ENCODE assay signal across 19 cellular contexts in the genomic region with DNA sequence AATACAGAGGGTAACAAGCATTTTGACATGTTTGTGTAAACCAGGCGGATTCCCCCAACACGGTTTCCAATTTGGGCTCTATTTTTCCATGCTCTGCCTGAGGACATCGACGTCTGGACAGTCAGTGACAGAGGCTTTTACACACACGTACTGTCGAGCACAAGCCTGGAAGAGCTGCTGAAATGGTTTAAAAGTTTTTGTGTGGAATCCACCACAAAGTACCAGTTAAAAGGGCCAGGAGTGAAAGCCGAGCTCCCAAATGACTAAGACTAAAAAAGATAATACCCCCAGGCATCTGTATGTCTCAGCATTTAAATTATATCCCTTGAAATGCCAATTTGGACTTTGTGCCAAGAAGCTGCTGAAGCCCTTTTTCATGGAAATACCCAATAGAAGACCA.
DNase-seq lines count a peak whose midpoint lies in the region; ATAC-seq and TF ChIP-seq lines count a peak whose summit lies in the region.
"Had no signal": no experiment of that assay in that cellular context is flagged by ENCODE, and none has a peak within 500 bp of the region (broad histone marks: within the 10 kb centered on the region; RNA-seq: fewer than 3 reads in every experiment).

No MANE protein-coding gene starts in this region.

- ATAC-seq in HG02798 (IDR thresholded peaks at IDR 0.05; ENCODE audit: poor library complexity, unreplicated experiment) (no peak), GM18867 (IDR thresholded peaks at IDR 0.05; ENCODE audit: unreplicated experiment) (no peak), omental fat pad (ENCODE audit: low FRiP score) (no peak)
- ATAC-seq: K562, Panc1 had no signal

- POLR2A ChIA-PET in HEK293 (lab: Yijun Ruan, JAX), result interaction anchor here (0.6 kb wide), 1 partner anchor 582 kb away, joined by 3 read pairs; no protein-coding TSS in a partner anchor
- POLR2A ChIA-PET in RWPE1 (lab: Yijun Ruan, JAX; ENCODE audit: low non-redundant PET), result no interaction called here

- no peaks in the 10 kb centered on the region for H3K79me2 ChIP-seq in Karpas-422 (ENCODE audit: low read length)

- no peaks in the 10 kb centered on the region for H3K36me3 ChIP-seq in HEK293 (ENCODE audit: control insufficient read depth in 2 of 2, insufficient read depth in 1 of 2, low read length in 2 of 2)
- no peaks in the 10 kb centered on the region for H3K36me3 ChIP-seq in Karpas-422 (ENCODE audit: insufficient read depth, low read length)

- H3K27ac ChIP-seq in HEK293 (ENCODE audit: extremely low read depth, low read depth, low read length) (no peak overlapping the region), RWPE1 (no peak overlapping the region), Karpas-422 (ENCODE audit: low read length) (no peak overlapping the region)
- H3K27ac ChIP-seq: HL-60 had no signal

- CTCF ChIA-PET in HEK293 (lab: Yijun Ruan, JAX) (no interaction called here), RWPE1 (lab: Yijun Ruan, JAX) (no interaction called here)

- DNase-seq in COLO829 (ENCODE audit: low spot score), result peak; percentile 59
- DNase-seq in RWPE1 (ENCODE audit: low spot score), result peak; percentile 15
- peak; percentile 52 for DNase-seq in foreskin melanocyte
- DNase-seq in Karpas-422, result no peak
- no peak for DNase-seq in omental fat pad (ENCODE audit: low spot score)
- DNase-seq: AML-193, Calu3, DND-41, NCI-H1105, NCI-H187, NCI-H446 treated with DMSO at 0.1 percent for 48 hours, NCI-H82, SIG-M5 had no signal

- H2AFZ ChIP-seq in Karpas-422 (ENCODE audit: low read length), result no peak overlapping the region

- H3K4me2 ChIP-seq in Karpas-422 (ENCODE audit: low read depth, low read length, poor library complexity, severe bottlenecking), result no peak overlapping the region

- H3K9me3 ChIP-seq in HEK293 (ENCODE audit: control insufficient read depth, insufficient read depth, low read depth, low read length) (no peaks in the 10 kb centered on the region), Karpas-422 (ENCODE audit: low read length) (no peaks in the 10 kb centered on the region)

- no peaks in the 10 kb centered on the region for H4K20me1 ChIP-seq in Karpas-422 (ENCODE audit: insufficient read depth, low read depth, low read length)

- H3K4me3 ChIP-seq in HEK293 (ENCODE audit: low read depth, low read length), result no peak overlapping the region
- no peak overlapping the region for H3K4me3 ChIP-seq in Karpas-422 (ENCODE audit: low read length)
- H3K4me3 ChIP-seq: K562 had no signal

- no peaks in the 10 kb centered on the region; the same call in 1 of the 2 replicates for H3K9me2 ChIP-seq in Karpas-422 (replicated peaks; ENCODE audit: insufficient read depth, low read length)

- H3K27me3 ChIP-seq in Karpas-422 (ENCODE audit: low read length), result no peaks in the 10 kb centered on the region

- H3K9ac ChIP-seq in Karpas-422 (ENCODE audit: low read length), result no peak overlapping the region

- TF ChIP-seq CTCF in HEK293 (tag by site-specific recombination; IDR thresholded peaks at IDR 0.05) (no peak), RWPE1 (conservative IDR thresholded peaks at IDR 0.05; ENCODE audit: low read depth) (no peak), omental fat pad (IDR thresholded peaks at IDR 0.05) (no peak)

- H3K4me1 ChIP-seq in HEK293 (ENCODE audit: control insufficient read depth, insufficient read depth, low read length) (peaks cover 18% of the 10 kb centered on the region), Karpas-422 (ENCODE audit: low read length) (peaks cover 59% of the 10 kb centered on the region)

TF ChIP-seq in HEK293, 187 proteins besides CTCF, POLR2A, EP300 and RAD21:
- TF ChIP-seq ZNF510 (tag by site-specific recombination; IDR thresholded peaks at IDR 0.05; ENCODE audit: insufficient replicate concordance) (peak; percentile 92), ZBTB20 (tag by site-specific recombination; IDR thresholded peaks at IDR 0.05) (peak; percentile 40)
- TF ChIP-seq, protein P1, sequence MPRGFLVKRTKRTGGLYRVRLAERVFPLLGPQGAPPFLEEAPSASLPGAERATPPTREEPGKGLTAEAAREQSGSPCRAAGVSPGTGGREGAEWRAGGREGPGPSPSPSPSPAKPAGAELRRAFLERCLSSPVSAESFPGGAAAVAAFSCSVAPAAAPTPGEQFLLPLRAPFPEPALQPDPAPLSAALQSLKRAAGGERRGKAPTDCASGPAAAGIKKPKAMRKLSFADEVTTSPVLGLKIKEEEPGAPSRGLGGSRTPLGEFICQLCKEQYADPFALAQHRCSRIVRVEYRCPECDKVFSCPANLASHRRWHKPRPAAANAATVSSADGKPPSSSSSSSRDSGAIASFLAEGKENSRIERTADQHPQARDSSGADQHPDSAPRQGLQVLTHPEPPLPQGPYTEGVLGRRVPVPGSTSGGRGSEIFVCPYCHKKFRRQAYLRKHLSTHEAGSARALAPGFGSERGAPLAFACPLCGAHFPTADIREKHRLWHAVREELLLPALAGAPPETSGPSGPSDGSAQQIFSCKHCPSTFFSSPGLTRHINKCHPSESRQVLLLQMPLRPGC (tag by site-specific recombination; IDR thresholded peaks at IDR 0.05), result no peak

Comparison
In these comparisons a context has a peak if more than half of its experiments do, and no peak if none do; other contexts are left out.
1. DNase-seq: peak in COLO829 (single experiment), RWPE1 (single experiment) and foreskin melanocyte (single experiment); none in Karpas-422 (single experiment) and omental fat pad (single experiment).